ENCODE assay signal across 9 cellular contexts in the genomic region with DNA sequence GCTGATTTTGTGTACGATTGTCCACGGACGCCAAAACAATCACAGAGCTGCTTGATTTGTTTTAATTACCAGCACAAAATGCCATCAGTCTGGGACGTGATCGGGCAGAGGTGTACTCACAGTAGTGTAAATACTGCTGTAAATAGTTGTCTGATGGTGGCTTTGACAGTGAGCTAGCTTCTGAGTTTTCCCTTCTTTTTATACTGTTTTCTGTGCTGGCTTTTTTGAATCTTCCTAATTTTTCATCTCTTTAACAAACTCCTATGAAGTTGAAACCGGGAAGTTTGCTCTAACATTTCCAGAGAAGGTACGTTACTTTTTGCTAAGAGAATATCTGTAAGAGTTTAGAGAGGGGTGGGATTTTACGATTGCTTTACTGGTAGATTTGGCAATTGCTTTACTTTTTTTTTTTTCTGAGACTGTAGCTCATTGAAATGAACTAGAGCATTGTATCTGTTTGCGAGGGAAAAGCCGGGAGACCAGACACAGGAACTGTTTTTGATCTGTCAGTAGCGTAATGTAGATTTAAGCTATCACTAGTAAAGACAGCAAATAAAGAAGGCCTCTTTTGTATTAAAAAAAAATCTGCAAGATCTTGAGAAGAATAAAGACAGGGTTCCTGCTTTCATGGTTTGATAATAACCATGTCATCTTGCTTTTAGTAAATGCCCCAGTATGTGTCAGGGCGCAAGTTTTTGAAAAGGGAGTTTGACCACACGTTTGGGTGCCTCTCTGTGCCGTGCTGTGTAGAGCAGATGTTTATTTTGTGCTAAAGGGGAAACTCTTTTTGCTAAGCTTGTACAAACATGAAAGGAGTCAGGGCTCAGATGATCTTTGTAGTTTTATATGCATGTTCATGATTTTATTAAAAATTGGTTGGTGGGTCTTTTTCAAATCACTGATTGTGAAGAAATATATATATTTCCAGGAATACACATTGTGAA. TPM values are rescaled to one million over a fixed set of nuclear protein-coding genes. Genes with fewer than 3 reads are reported as not detected.
DNase-seq lines count a peak whose midpoint lies in the region; ATAC-seq and TF ChIP-seq lines count a peak whose summit lies in the region.
"Had no signal": no experiment of that assay in that cellular context is flagged by ENCODE, and none has a peak within 500 bp of the region (broad histone marks: within the 10 kb centered on the region; RNA-seq: fewer than 3 reads in every experiment).

No MANE protein-coding gene starts in this region.

- WGBS in esophagus, 2 donors = 16 to 18% methylated on average over 14 of the region's 14 CpGs
- no CpG with 5 or more reads among the region's 14 CpGs for WGBS in neuronal stem cell (ENCODE audit: extremely low coverage in 2 of 2, insufficient read length in 2 of 2, insufficient replicate concordance in 1 of 2), 2 donors
- 50 to 59% (median 54%) methylated on average over 14 of the region's 14 CpGs for WGBS in spleen, 5 donors

- no peak overlapping the region for H3K14ac ChIP-seq in neuronal stem cell (ENCODE audit: low read length)

- peaks cover 0 to 13% (median 2%) of the 10 kb centered on the region in 10 experiments; a peak in 4 of 20 replicates for H3K4me1 ChIP-seq in BLaER1 treated with 17β-estradiol and CSF1 and Interleukin-3, amounts not matched to agents 10 nM and 100 nM
- H3K4me1 ChIP-seq in esophagus (ENCODE audit: control insufficient read depth in 2 of 2, insufficient read depth in 2 of 2, low read length in 1 of 2) = no peaks in the 10 kb centered on the region
- H3K4me1 ChIP-seq in neuronal stem cell (ENCODE audit: control insufficient read depth in 2 of 2, insufficient read depth in 1 of 2, low read depth in 1 of 2, low read length in 2 of 2) = peaks cover 12 to 36% of the 10 kb centered on the region in 2 donors
- H3K4me1 ChIP-seq in spleen = no peaks in the 10 kb centered on the region

- no peak overlapping the region for H3K23ac ChIP-seq in neuronal stem cell (ENCODE audit: low read depth, low read length, poor library complexity)

- peak overlapping the region in 2 of 10 experiments; percentile 6 to 7; a peak in 1 of 20 replicates for H3K4me3 ChIP-seq in BLaER1 treated with 17β-estradiol and CSF1 and Interleukin-3, amounts not matched to agents 10 nM and 100 nM
- H3K4me3 ChIP-seq in esophagus (ENCODE audit: low read depth in 1 of 2, low read length in 2 of 2) (peak overlapping the region; percentile 40 to 55), neuronal stem cell (ENCODE audit: low read length in 2 of 2) (peak overlapping the region in 1 of 2 donors; percentile 49), spleen (peak overlapping the region in 2 of 8 donors; percentile 4 to 13)

- H2BK12ac ChIP-seq in neuronal stem cell (ENCODE audit: low read length) = no peak overlapping the region

- intact Hi-C loops in spleen (cut with DNase I; ENCODE audit: low total_unique reads) = no loop called here

- H4K20me1 ChIP-seq in BLaER1 treated with 17β-estradiol and CSF1 and Interleukin-3, amounts not matched to agents 10 nM and 100 nM = no peaks in the 10 kb centered on the region

- no peak overlapping the region for H4K8ac ChIP-seq in neuronal stem cell (ENCODE audit: low read depth, low read length)

- H3K9ac ChIP-seq in BLaER1 treated with 17β-estradiol and CSF1 and Interleukin-3, amounts not matched to agents 10 nM and 100 nM = no peak overlapping the region
- H3K9ac ChIP-seq in neuronal stem cell (ENCODE audit: low read depth, low read length, poor library complexity) = no peak overlapping the region

- TF ChIP-seq POLR2A in spleen (IDR thresholded peaks at IDR 0.05) = no peak

- TF ChIP-seq CTCF in spleen (IDR thresholded peaks at IDR 0.05 in 8 of 11, conservative IDR thresholded peaks at IDR 0.05 in 3 of 11) = no peak

- H3K4ac ChIP-seq in neuronal stem cell (ENCODE audit: low read length) = no peak overlapping the region

- peak overlapping the region; percentile 62 for H2AFZ ChIP-seq in neuronal stem cell (ENCODE audit: low read length)

- no peak overlapping the region for H3K27ac ChIP-seq in BLaER1 treated with 17β-estradiol and CSF1 and Interleukin-3, amounts not matched to agents 10 nM and 100 nM
- peak overlapping the region; percentile 84 to 86 for H3K27ac ChIP-seq in esophagus (ENCODE audit: low read depth in 2 of 2, low read length in 1 of 2)
- H3K27ac ChIP-seq in neuronal stem cell (replicated peaks; ENCODE audit: low read length) = no peak overlapping the region
- no peak overlapping the region for H3K27ac ChIP-seq in spleen

- H3K36me3 ChIP-seq in BLaER1 treated with 17β-estradiol and CSF1 and Interleukin-3, amounts not matched to agents 10 nM and 100 nM = no peaks in the 10 kb centered on the region
- H3K36me3 ChIP-seq in esophagus (ENCODE audit: control insufficient read depth in 2 of 2, insufficient read depth in 2 of 2, low read length in 1 of 2) (no peaks in the 10 kb centered on the region), neuronal stem cell (replicated peaks in 1 of 2; ENCODE audit: control insufficient read depth in 2 of 2, insufficient read depth in 2 of 2, low read length in 2 of 2) (no peaks in the 10 kb centered on the region), spleen (no peaks in the 10 kb centered on the region)

- peak overlapping the region; percentile 7 to 52 (median 20); a peak in 13 of 22 replicates for H3K4me2 ChIP-seq in BLaER1 treated with 17β-estradiol and CSF1 and Interleukin-3, amounts not matched to agents 10 nM and 100 nM
- no peak overlapping the region for H3K4me2 ChIP-seq in neuronal stem cell (ENCODE audit: insufficient read depth, low read length, poor library complexity, severe bottlenecking)

- H2BK5ac ChIP-seq in neuronal stem cell (ENCODE audit: low read length) = no peak overlapping the region

- no peaks in the 10 kb centered on the region for H3K79me1 ChIP-seq in neuronal stem cell (ENCODE audit: low read depth, low read length)

- peaks cover 27 to 40% (median 33%) of the 10 kb centered on the region in 11 experiments for H3K27me3 ChIP-seq in BLaER1 treated with 17β-estradiol and CSF1 and Interleukin-3, amounts not matched to agents 10 nM and 100 nM
- H3K27me3 ChIP-seq in esophagus (ENCODE audit: control insufficient read depth in 1 of 2, insufficient read depth in 2 of 2, low read length in 2 of 2) (no peaks in the 10 kb centered on the region), neuronal stem cell (ENCODE audit: control insufficient read depth in 3 of 3, insufficient read depth in 3 of 3, low read depth in 1 of 3, low read length in 3 of 3) (peaks cover 0 to 2% (median 0%) of the 10 kb centered on the region in 3 experiments), spleen (replicated peaks in 1 of 7) (no peaks in the 10 kb centered on the region)

- H2AK5ac ChIP-seq in neuronal stem cell (ENCODE audit: low read depth, low read length) = no peak overlapping the region

- no peaks in the 10 kb centered on the region for H3K9me3 ChIP-seq in BLaER1 treated with 17β-estradiol and CSF1 and Interleukin-3, amounts not matched to agents 10 nM and 100 nM (replicated peaks in 1 of 11)
- H3K9me3 ChIP-seq in esophagus (ENCODE audit: control insufficient read depth in 2 of 2, insufficient read depth in 1 of 2, low read depth in 1 of 2, low read length in 1 of 2) (no peaks in the 10 kb centered on the region), neuronal stem cell (replicated peaks in 1 of 2; ENCODE audit: control insufficient read depth in 2 of 2, insufficient read depth in 1 of 2, low read depth in 1 of 2, low read length in 2 of 2) (no peaks in the 10 kb centered on the region), spleen (no peaks in the 10 kb centered on the region)

- no peak overlapping the region for H2BK120ac ChIP-seq in neuronal stem cell (ENCODE audit: low read depth, low read length)

- no peak overlapping the region for H4K91ac ChIP-seq in neuronal stem cell (ENCODE audit: low read depth, low read length, poor library complexity)

- no peak for ATAC-seq in GM18867 (IDR thresholded peaks at IDR 0.05; ENCODE audit: unreplicated experiment)

- no peak overlapping the region for H3K18ac ChIP-seq in neuronal stem cell (ENCODE audit: low read length)

- DNase-seq in NCI-H345 treated with DMSO at 0.1 percent for 48 hours (lab: John Stamatoyannopoulos, UW; ENCODE audit: unreplicated experiment) (peak; percentile 68), neuronal stem cell (ENCODE audit: low spot score) (no peak), A172 (ENCODE audit: low spot score) (no peak), spleen (no peak)
- no peak for DNase-seq in NK-92 treated with Interleukin-12 subunit alpha and Interleukin-12 subunit beta, amount 100 ng/mL, for 24 hours (lab: John Stamatoyannopoulos, UW)
- DNase-seq: SW 1271 had no signal

- H2BK15ac ChIP-seq in neuronal stem cell (ENCODE audit: low read length) = no peak overlapping the region

RNA-seq across cellular contexts. Expression of a gene that starts 0.7 kb away (rescaled TPM):
- polyA plus RNA-seq in esophagus = 1 to 10 TPM; 2.1 to 2.5 TPM
- 0.45 TPM for polyA plus RNA-seq in neuronal stem cell (2013, experiment 1 of 2)
- polyA plus RNA-seq in neuronal stem cell (2013, experiment 2 of 2) = 0.54 TPM
- 0.12 and 0.14 TPM in 2 replicates for total RNA-seq in A172 (2014; rRNA removed; shearing (Covaris generic))
- 1 to 10 TPM in 6 of 7 donors, under 1 TPM in 1; 0.89 to 5.9 (median 1.7) TPM for total RNA-seq in spleen
- 1 to 10 TPM in 1 of 3 donors, under 1 TPM in 2; 0.09 to 1.4 (median 0.11) TPM for polyA plus RNA-seq in spleen

Comparison
In these comparisons a context has a peak if more than half of its experiments do, and no peak if none do; other contexts are left out.
1. H3K27ac ChIP-seq: peak in esophagus (2 of 2); none in BLaER1 treated with 17β-estradiol and CSF1 and Interleukin-3, amounts not matched to agents 10 nM and 100 nM (0 of 11), neuronal stem cell (single experiment) and spleen (0 of 8).